ENCODE assay signal across 8 cellular contexts in the genomic region with DNA sequence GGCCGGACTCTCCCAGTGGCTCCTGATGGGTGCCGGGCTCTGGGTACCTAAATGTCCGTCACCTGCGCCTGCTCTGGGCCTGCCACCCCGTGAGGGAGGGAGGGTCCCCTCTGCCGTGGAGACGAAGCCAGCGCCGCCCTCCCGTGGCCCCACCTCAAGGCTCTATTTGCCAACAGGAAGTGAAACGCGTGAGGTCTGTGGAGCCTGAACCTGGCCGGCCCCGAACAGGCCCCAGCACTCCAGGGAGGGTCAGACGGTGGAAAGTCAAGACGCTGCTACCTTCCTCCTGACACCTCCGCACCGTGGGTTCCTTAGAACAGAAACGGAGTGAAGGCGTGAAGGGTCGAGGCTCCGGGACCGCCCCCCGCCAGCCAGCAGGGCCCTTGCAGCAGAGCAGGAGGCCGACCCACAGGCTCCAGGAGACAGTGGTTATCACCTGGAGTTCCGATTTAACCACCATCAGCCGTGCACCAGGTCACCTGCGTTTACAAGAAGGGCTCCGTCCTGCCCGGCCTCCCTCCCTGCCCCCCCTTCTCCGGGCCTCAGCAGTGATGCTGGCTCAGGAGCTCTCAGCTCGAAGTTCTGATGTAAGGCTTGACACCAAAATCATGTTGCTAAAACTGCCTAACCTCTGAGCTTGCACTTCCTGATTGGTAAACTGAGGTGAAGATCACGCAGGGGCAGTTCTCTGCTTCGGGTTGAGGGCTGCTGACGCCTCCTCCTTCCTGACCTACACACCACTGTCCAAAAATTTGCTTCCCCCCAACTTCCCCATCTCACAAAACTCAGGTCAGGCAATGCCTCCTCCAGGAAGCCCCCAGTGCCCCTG. TPM values are rescaled to one million over a fixed set of nuclear protein-coding genes. Genes with fewer than 3 reads are reported as not detected.
A peak's percentile ranks its signal among the peaks of the same experiment; 100 is the strongest.
DNase-seq lines count a peak whose midpoint lies in the region; ATAC-seq and TF ChIP-seq lines count a peak whose summit lies in the region.

No MANE protein-coding gene starts in this region.

- H3K27me3 ChIP-seq in right atrium auricular region (no peaks in the 10 kb centered on the region), transverse colon (no peaks in the 10 kb centered on the region)

- no peak for TF ChIP-seq POLR2A in transverse colon (IDR thresholded peaks at IDR 0.05)

- ATAC-seq in Right ventricle myocardium superior (ENCODE audit: poor library complexity) (no peak), HG02885 (IDR thresholded peaks at IDR 0.05; ENCODE audit: poor library complexity, unreplicated experiment) (peak; percentile 64)

- no peak for TF ChIP-seq CTCF in right atrium auricular region (IDR thresholded peaks at IDR 0.05)
- no peak for TF ChIP-seq CTCF in transverse colon (IDR thresholded peaks at IDR 0.05)

- in situ Hi-C loops in transverse colon (cut with MboI; ENCODE audit: low pct_ligation_motif_present in 1 of 4, low pct_unique_long_range_greater_than_20kb in 1 of 4, low sequenced_read_pairs in 3 of 4): no loop called here

- peak; percentile 39 for DNase-seq in Right ventricle myocardium superior
- DNase-seq in right atrium auricular region (ENCODE audit: low spot score): no peak
- peak; percentile 63 for DNase-seq in transverse colon
- no peak for DNase-seq in SK-N-DZ (ENCODE audit: low spot score)
- DNase-seq in activated CD4-positive, CD25-positive, alpha-beta regulatory T cell (lab: John Stamatoyannopoulos, UW): no peak
- no peak for DNase-seq in NCI-H1436 (lab: John Stamatoyannopoulos, UW)

- peaks cover 12% of the 10 kb centered on the region for H3K36me3 ChIP-seq in right atrium auricular region
- no peaks in the 10 kb centered on the region for H3K36me3 ChIP-seq in transverse colon

- 74 to 100% methylated on average over 3 to 22 of the region's 35 CpGs for WGBS in transverse colon (ENCODE audit: low coverage in 1 of 2), 2 donors

- H3K27ac ChIP-seq in right atrium auricular region (no peak overlapping the region), angular gyrus (ENCODE audit: low read depth, low read length) (peak overlapping the region; percentile 63), transverse colon (peak overlapping the region in 3 of 4 donors; percentile 52 to 78 (median 75))

- H3K4me1 ChIP-seq in right atrium auricular region (peaks cover 0 to 21% of the 10 kb centered on the region in 2 donors), transverse colon (peaks cover 15 to 29% (median 21%) of the 10 kb centered on the region in 4 donors)

- no peaks in the 10 kb centered on the region for H3K9me3 ChIP-seq in right atrium auricular region
- no peaks in the 10 kb centered on the region for H3K9me3 ChIP-seq in transverse colon

- intact Hi-C loops in Right ventricle myocardium superior (cut with DNase I) (no loop called here), transverse colon (cut with DNase I; ENCODE audit: low total_unique reads) (no loop called here)

- no peak overlapping the region for H3K4me3 ChIP-seq in right atrium auricular region
- no peak overlapping the region for H3K4me3 ChIP-seq in transverse colon

- no peak for TF ChIP-seq EP300 in transverse colon (IDR thresholded peaks at IDR 0.05; ENCODE audit: low read depth)

RNA-seq across cellular contexts. Expression of a gene that starts 50.9 kb away (rescaled TPM):
- 0.32 TPM for total RNA-seq in Right ventricle myocardium superior
- total RNA-seq in right atrium auricular region: 1 to 10 TPM in 1 of 2 donors, under 1 TPM in 1; 0.59 to 2.7 TPM
- 10 to 100 TPM in 1 of 4 donors, 1 to 10 TPM in 1, under 1 TPM in 1, not detected in 1; 0.41 to 77.4 (median 1.1) TPM for total RNA-seq in transverse colon
- polyA plus RNA-seq in SK-N-DZ (2014; cell fraction: cytosol; rRNA removed): not detected in 2 replicates
- polyA plus RNA-seq in SK-N-DZ (2014; cell fraction: nucleus; rRNA removed): not detected in 2 replicates

Comparison
In these comparisons a context has a peak if more than half of its experiments do, and no peak if none do; other contexts are left out.
1. DNase-seq: peak in Right ventricle myocardium superior (single experiment) and transverse colon (single experiment); none in right atrium auricular region (single experiment), SK-N-DZ (single experiment), activated CD4-positive, CD25-positive, alpha-beta regulatory T cell (0 of 4) and NCI-H1436 (single experiment).
2. H3K27ac ChIP-seq: peak in angular gyrus (single experiment) and transverse colon (3 of 4); none in right atrium auricular region (0 of 2).